In the genomic region with DNA sequence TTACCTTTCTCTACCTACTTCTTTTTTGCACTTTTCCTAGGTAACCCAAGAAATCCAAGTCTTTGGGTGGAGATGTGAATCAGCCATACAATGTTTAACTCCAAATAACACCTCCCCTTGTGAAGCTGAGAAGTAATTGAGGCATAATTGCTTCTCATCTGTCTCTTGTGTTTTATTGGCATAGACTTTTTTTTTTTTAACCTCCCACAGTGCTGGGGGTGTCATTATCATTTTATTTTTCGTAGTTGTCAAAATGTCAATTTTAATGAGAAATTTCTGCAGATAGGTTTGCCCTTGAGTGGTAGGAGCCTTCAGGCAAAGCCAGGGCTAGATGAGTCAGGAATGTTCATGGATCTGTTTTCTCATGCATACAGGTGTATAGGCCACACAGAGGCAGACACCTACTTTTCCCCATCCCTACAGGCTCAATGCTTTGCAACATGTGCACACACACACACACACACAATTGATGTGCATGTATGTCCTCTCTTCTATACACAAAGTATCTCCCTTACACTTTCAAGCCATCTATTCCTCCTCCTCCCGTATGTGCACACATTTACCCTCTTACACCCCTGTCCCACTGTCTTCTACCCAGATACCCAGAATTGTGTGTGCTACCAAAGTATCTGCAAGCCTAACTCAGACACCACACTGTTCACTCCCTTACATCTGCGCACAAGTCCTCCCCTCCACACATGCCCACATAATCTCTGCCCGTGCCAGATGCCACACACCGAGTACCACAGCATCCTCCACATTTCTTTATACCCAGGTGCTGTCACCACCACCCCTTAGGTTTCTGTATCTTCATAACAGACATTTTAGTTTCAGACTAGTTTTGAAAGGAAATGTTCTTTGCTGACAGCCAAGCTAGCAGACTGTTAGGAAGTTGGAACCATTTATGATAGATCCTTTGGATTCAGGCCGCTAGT, we compare ENCODE assay signal across 17 cellular contexts. TPM values are rescaled to one million over a fixed set of nuclear protein-coding genes. Genes with fewer than 3 reads are reported as not detected.
DNase-seq lines count a peak whose midpoint lies in the region; ATAC-seq, FAIRE-seq and TF ChIP-seq lines count a peak whose summit lies in the region.
"Had no signal": no experiment of that assay in that cellular context is flagged by ENCODE, and none has a peak within 500 bp of the region (broad histone marks: within the 10 kb centered on the region; RNA-seq: fewer than 3 reads in every experiment).

No MANE protein-coding gene starts in this region.

- no peak for TF ChIP-seq EP300 in H1 (IDR thresholded peaks at IDR 0.05; ENCODE audit: borderline replicate concordance in 1 of 2, low read depth in 2 of 2, low read length in 2 of 2)

- peak; percentile 67 for ATAC-seq in activated CD4-positive, alpha-beta T cell treated with anti-CD3 and anti-CD28 coated beads for 36 hours
- ATAC-seq: left cardiac atrium, Panc1 had no signal

- no peaks in the 10 kb centered on the region for H3K9me3 ChIP-seq in KOPT-K1 (ENCODE audit: insufficient read depth, low read length, poor library complexity, severe bottlenecking)
- H3K9me3 ChIP-seq in H1 (ENCODE audit: insufficient read depth in 2 of 2, low read depth in 1 of 2, low read length in 1 of 2) = no peaks in the 10 kb centered on the region
- H3K9me3 ChIP-seq: esophagus squamous epithelium had no signal

- WGBS in H1 (ENCODE audit: extremely low coverage in 1 of 2, insufficient coverage in 1 of 2, insufficient read length in 1 of 2, insufficient replicate concordance in 2 of 2, low coverage in 1 of 2, low lambda C conversion rate in 2 of 2, missing lambda C conversion rate in 1 of 2), 2 experiments = 89% methylated on average over 6 of the region's 6 CpGs; no CpG with 5 or more reads in 1 of the 2 experiments
- WGBS in lower leg skin, 2 donors = 75 to 78% methylated on average over 6 of the region's 6 CpGs

- no peak overlapping the region for H4K91ac ChIP-seq in H1 (replicated peaks; ENCODE audit: insufficient read length, low read length)

- H3K4me3 ChIP-seq in H1 (ENCODE audit: extremely low read depth in 1 of 4, insufficient read depth in 2 of 4, low read depth in 3 of 4, low read length in 4 of 4) (no peak overlapping the region), lower leg skin (ENCODE audit: low read depth, poor library complexity, severe bottlenecking) (no peak overlapping the region)
- H3K4me3 ChIP-seq: esophagus squamous epithelium, smooth muscle cell had no signal

- H2AK5ac ChIP-seq in H1 (ENCODE audit: low read depth, low read length) = 0 out of 2 replicates have a peak overlapping the region, but pooled peaks have one; percentile 39

- no peak overlapping the region for H3K23ac ChIP-seq in H1 (ENCODE audit: insufficient read length)

- H3K9me3 Mint-ChIP-seq in activated CD4-positive, alpha-beta T cell treated with anti-CD3 and anti-CD28 coated beads for 36 hours (ENCODE audit: low read depth) = no peaks in the 10 kb centered on the region

- no peak overlapping the region for H3K18ac ChIP-seq in H1 (ENCODE audit: extremely low read depth, low read length)

- no peak overlapping the region for H4K8ac ChIP-seq in H1 (ENCODE audit: extremely low read depth, insufficient read depth, low read length)

- H3K27ac ChIP-seq in KOPT-K1 (ENCODE audit: low read depth, low read length, poor library complexity, severe bottlenecking) (peak overlapping the region; percentile 23), H1 (ENCODE audit: low read depth, low read length) (no peak overlapping the region)
- H3K27ac ChIP-seq: C4-2B, esophagus squamous epithelium had no signal

- CTCF ChIA-PET in activated CD4-positive, alpha-beta T cell treated with anti-CD3 and anti-CD28 coated beads for 36 hours (lab: Charles Lee) = interaction anchor here (0.8 to 1.2 kb wide), 2 partner anchors 15 to 53 kb away, joined by 3 read pairs; no protein-coding TSS in a partner anchor
- CTCF ChIA-PET in H1 (lab: Charles Lee; ENCODE audit: partially characterized antibody) = interaction anchor here (0.8 kb wide), 1 partner anchor 32 kb away, joined by 3 read pairs; no protein-coding TSS in a partner anchor

- POLR2A ChIA-PET in activated CD4-positive, alpha-beta T cell treated with anti-CD3 and anti-CD28 coated beads for 36 hours (lab: Charles Lee) = no interaction called here
- POLR2A ChIA-PET in H1 (lab: Charles Lee; ENCODE audit: partially characterized antibody) = interaction anchor here (0.6 to 1.4 kb wide), 2 partner anchors 18 to 22 kb away, joined by 3 read pairs; a partner anchor contains a TSS

- peaks cover 87% of the 10 kb centered on the region for H3K4me1 Mint-ChIP-seq in activated CD4-positive, alpha-beta T cell treated with anti-CD3 and anti-CD28 coated beads for 36 hours

- H2BK15ac ChIP-seq in H1 (ENCODE audit: low read length) = no peak overlapping the region

- H2BK5ac ChIP-seq in H1 (ENCODE audit: low read depth, low read length) = no peak overlapping the region

- H3K56ac ChIP-seq in H1 (replicated peaks; ENCODE audit: insufficient read length, low read depth, low read length) = no peak overlapping the region

- intact Hi-C loops in activated CD4-positive, alpha-beta T cell treated with anti-CD3 and anti-CD28 coated beads for 36 hours (cut with DNase I, micrococcal nuclease) = no loop called here
- intact Hi-C loops in lower leg skin (cut with DNase I; ENCODE audit: low total_unique reads) = no loop called here

- H3K4ac ChIP-seq in H1 (replicated peaks; ENCODE audit: insufficient read length, low read depth, low read length) = no peak overlapping the region

- TF ChIP-seq POLR2A in H1 (IDR thresholded peaks at IDR 0.05; ENCODE audit: control extremely low read depth in 1 of 2, low read depth in 2 of 2, low read length in 2 of 2) (no peak), lower leg skin (IDR thresholded peaks at IDR 0.05) (no peak)

- peak overlapping the region; percentile 23 for H3K27ac Mint-ChIP-seq in activated CD4-positive, alpha-beta T cell treated with anti-CD3 and anti-CD28 coated beads for 36 hours

- no peak overlapping the region for H3K9ac ChIP-seq in H1 (replicated peaks in 1 of 4; ENCODE audit: extremely low read depth in 1 of 4, low read depth in 3 of 4, low read length in 3 of 4)

- peaks cover 8% of the 10 kb centered on the region for H3K36me3 Mint-ChIP-seq in activated CD4-positive, alpha-beta T cell treated with anti-CD3 and anti-CD28 coated beads for 36 hours (ENCODE audit: low read depth)

- no peak overlapping the region for H3K14ac ChIP-seq in H1 (ENCODE audit: insufficient read length)

- no peaks in the 10 kb centered on the region for H3K27me3 Mint-ChIP-seq in activated CD4-positive, alpha-beta T cell treated with anti-CD3 and anti-CD28 coated beads for 36 hours

- H3K4me1 ChIP-seq in H1 (replicated peaks in 1 of 4; ENCODE audit: control insufficient read depth in 3 of 4, insufficient read depth in 4 of 4, low read length in 3 of 4) = peaks cover 0 to 26% (median 22%) of the 10 kb centered on the region in 4 experiments

- no peak overlapping the region for H3K4me3 Mint-ChIP-seq in activated CD4-positive, alpha-beta T cell treated with anti-CD3 and anti-CD28 coated beads for 36 hours

- no peak overlapping the region for H2BK12ac ChIP-seq in H1 (ENCODE audit: low read depth, low read length)

- peaks cover 25% of the 10 kb centered on the region; the same call in 1 of the 2 replicates for H3K36me3 ChIP-seq in KOPT-K1 (ENCODE audit: insufficient read depth, low read length)
- H3K36me3 ChIP-seq in H1 (ENCODE audit: control insufficient read depth in 2 of 4, insufficient read depth in 4 of 4, low read length in 3 of 4) = no peaks in the 10 kb centered on the region
- H3K36me3 ChIP-seq: esophagus squamous epithelium had no signal

- peaks cover 4 to 93% of the 10 kb centered on the region in 2 experiments for H3K79me2 ChIP-seq in H1 (ENCODE audit: control insufficient read depth in 1 of 2, insufficient read depth in 2 of 2, low read length in 2 of 2)

- peaks cover 2% of the 10 kb centered on the region; the same call in 1 of the 2 replicates for H3K23me2 ChIP-seq in H1 (ENCODE audit: low read depth, low read length)

- H2BK20ac ChIP-seq in H1 (ENCODE audit: low read length) = no peak overlapping the region

- no peak for TF ChIP-seq RAD21 in H1 (IDR thresholded peaks at IDR 0.05 in 1 of 2, conservative IDR thresholded peaks at IDR 0.05 in 1 of 2; ENCODE audit: low read depth in 2 of 2, low read length in 2 of 2)

- no peak overlapping the region for H2BK120ac ChIP-seq in H1 (replicated peaks; ENCODE audit: low read depth, low read length)

- no peak for FAIRE-seq in H1 (lab: Jason Lieb, UNC)

- peak; percentile 37 for DNase-seq in activated CD4-positive, alpha-beta T cell treated with anti-CD3 and anti-CD28 coated beads for 36 hours
- no peak for DNase-seq in activated CD4-positive, alpha-beta T cell treated with anti-CD3 and anti-CD28 coated beads, Interleukin-2, amount 50 U/mL, for 1 hour
- DNase-seq in H1 (ENCODE audit: low read depth in 1 of 2, low spot score in 2 of 2) (no peak), putamen (ENCODE audit: low spot score) (peak; percentile 24), lower leg skin (ENCODE audit: low spot score in 2 of 2) (no peak), HT-29 (ENCODE audit: low spot score) (no peak), NCI-H2227 treated with DMSO at 0.1 percent for 48 hours (lab: John Stamatoyannopoulos, UW) (no peak)
- DNase-seq: amygdala, EL, esophagus squamous epithelium, left cardiac atrium, NCI-H2029 treated with DMSO at 0.1 percent for 48 hours, NCI-H526 treated with DMSO at 0.1 percent for 48 hours had no signal

- peaks cover 17% of the 10 kb centered on the region for H3K79me1 ChIP-seq in H1 (ENCODE audit: low read depth, low read length)

- H3K27me3 ChIP-seq in H1 (replicated peaks in 1 of 4; ENCODE audit: control insufficient read depth in 3 of 4, extremely low read depth in 1 of 4, insufficient read depth in 3 of 4, low read length in 3 of 4) = no peaks in the 10 kb centered on the region
- H3K27me3 ChIP-seq: esophagus squamous epithelium had no signal

- H4K20me1 ChIP-seq in H1 (replicated peaks in 1 of 2; ENCODE audit: control insufficient read depth in 1 of 2, insufficient read depth in 2 of 2, low read length in 2 of 2) = peaks cover 7 to 18% of the 10 kb centered on the region in 2 experiments

- H3K4me2 ChIP-seq in H1 (ENCODE audit: insufficient read depth in 1 of 2, low read depth in 2 of 2, low read length in 2 of 2) = no peak overlapping the region
- H3K4me2 ChIP-seq: smooth muscle cell had no signal

- no peak overlapping the region for H2AFZ ChIP-seq in H1 (ENCODE audit: low read length)

- no peak overlapping the region for H4K5ac ChIP-seq in H1 (ENCODE audit: insufficient read length, low read depth, low read length)

- TF ChIP-seq CTCF in H1 (IDR thresholded peaks at IDR 0.05; ENCODE audit: control extremely low read depth in 1 of 3, insufficient read depth in 1 of 3, low read depth in 1 of 3, low read length in 3 of 3) (no peak), lower leg skin (IDR thresholded peaks at IDR 0.05) (no peak)

RNA-seq across cellular contexts. Expression of a gene that starts 22.0 kb away (rescaled TPM):
- 100 to 1,000 TPM; 139 to 152 TPM for total RNA-seq in activated CD4-positive, alpha-beta T cell treated with anti-CD3 and anti-CD28 coated beads for 36 hours
- 148 and 150 TPM in 2 replicates for total RNA-seq in H1 (2021; fragmentation: NEBNext Ultra II Directional; extraction: Animal tissue kit (Norgen Biotek cat#: 25700))
- 133 and 185 TPM in 2 replicates for polyA plus RNA-seq in H1 (2011; rRNA removed)
- polyA plus RNA-seq in H1 (2011; cell fraction: cytosol; rRNA removed) = 176 TPM
- polyA plus RNA-seq in H1 (2011; cell fraction: nucleus; rRNA removed) = 127 TPM
- polyA plus RNA-seq in H1 (2012, experiment 1 of 2) = 102 to 160 TPM (median 153 TPM) in 4 replicates
- 148 TPM for polyA plus RNA-seq in H1 (2012, experiment 2 of 2)
- 96.1 TPM for polyA plus RNA-seq in H1 (2013, experiment 1 of 2)
- 94.3 TPM for polyA plus RNA-seq in H1 (2013, experiment 2 of 2)
- polyA minus RNA-seq in H1 (2011; rRNA and poly(A)+ RNA removed) = 65.8 and 87.5 TPM in 2 replicates
- 75.6 TPM for polyA minus RNA-seq in H1 (2011; cell fraction: cytosol; rRNA and poly(A)+ RNA removed)
- 64.8 TPM for polyA minus RNA-seq in H1 (2011; cell fraction: nucleus; rRNA and poly(A)+ RNA removed)
- total RNA-seq in lower leg skin = 100 to 1,000 TPM in 1 of 4 donors, 10 to 100 TPM in 3; 92.2 to 113 (median 98.6) TPM
- 290 and 301 TPM in 2 replicates for total RNA-seq in HT-29 (2014; rRNA removed; shearing (Covaris generic))

Comparison
In these comparisons a context has a peak if more than half of its experiments do, and no peak if none do; other contexts are left out.
1. DNase-seq: peak in activated CD4-positive, alpha-beta T cell treated with anti-CD3 and anti-CD28 coated beads for 36 hours (single experiment) and putamen (single experiment); none in activated CD4-positive, alpha-beta T cell treated with anti-CD3 and anti-CD28 coated beads, Interleukin-2, amount 50 U/mL, for 1 hour (single experiment), H1 (0 of 2), lower leg skin (0 of 2), HT-29 (single experiment) and NCI-H2227 treated with DMSO at 0.1 percent for 48 hours (single experiment).